Comparison of ENCODE assay signal across 24 cellular contexts in genomic region chr6:146277142-146277541, GRCh38.
A peak's percentile ranks its signal among the peaks of the same experiment; 100 is the strongest.
DNase-seq lines count a peak whose midpoint lies in the region; ATAC-seq, FAIRE-seq and TF ChIP-seq lines count a peak whose summit lies in the region.
"Had no signal": no experiment of that assay in that cellular context is flagged by ENCODE, and none has a peak within 500 bp of the region (broad histone marks: within the 10 kb centered on the region; RNA-seq: fewer than 3 reads in every experiment).

No MANE protein-coding gene starts in this region.

- H3K23ac ChIP-seq in H1 (ENCODE audit: insufficient read length) (no peak overlapping the region), neuronal stem cell (ENCODE audit: low read depth, low read length, poor library complexity) (no peak overlapping the region)

- H3K27me3 ChIP-seq in H1 (replicated peaks in 1 of 4; ENCODE audit: control insufficient read depth in 3 of 4, extremely low read depth in 1 of 4, insufficient read depth in 3 of 4, low read length in 3 of 4) = no peaks in the 10 kb centered on the region
- H3K27me3 ChIP-seq in neuronal stem cell (ENCODE audit: control insufficient read depth in 3 of 3, insufficient read depth in 3 of 3, low read depth in 1 of 3, low read length in 3 of 3) = no peaks in the 10 kb centered on the region
- H3K27me3 ChIP-seq: BLaER1 had no signal

- H4K5ac ChIP-seq in H1 (ENCODE audit: insufficient read length, low read depth, low read length) = no peak overlapping the region

- H3K4me3 ChIP-seq in H1 (ENCODE audit: extremely low read depth in 1 of 4, insufficient read depth in 2 of 4, low read depth in 3 of 4, low read length in 4 of 4) = no peak overlapping the region
- no peak overlapping the region for H3K4me3 ChIP-seq in neuronal stem cell (ENCODE audit: low read length in 2 of 2)
- no peak overlapping the region for H3K4me3 ChIP-seq in kidney (ENCODE audit: low read length in 2 of 2)
- H3K4me3 ChIP-seq: BLaER1, GM12878, GM23248, HAP-1 had no signal

- H3K4me2 ChIP-seq in H1 (ENCODE audit: insufficient read depth in 1 of 2, low read depth in 2 of 2, low read length in 2 of 2) (no peak overlapping the region), neuronal stem cell (ENCODE audit: insufficient read depth, low read length, poor library complexity, severe bottlenecking) (no peak overlapping the region)
- H3K4me2 ChIP-seq: BLaER1 had no signal

- H3K36me3 ChIP-seq in H1 (ENCODE audit: control insufficient read depth in 2 of 4, insufficient read depth in 4 of 4, low read length in 3 of 4) (no peaks in the 10 kb centered on the region), neuronal stem cell (replicated peaks in 1 of 2; ENCODE audit: control insufficient read depth in 2 of 2, insufficient read depth in 2 of 2, low read length in 2 of 2) (no peaks in the 10 kb centered on the region), kidney (ENCODE audit: control insufficient read depth in 1 of 2, insufficient read depth in 2 of 2, low read length in 2 of 2) (no peaks in the 10 kb centered on the region)
- H3K36me3 ChIP-seq: BLaER1, HAP-1 had no signal

- POLR2A ChIA-PET in H1 (lab: Charles Lee; ENCODE audit: partially characterized antibody) = no interaction called here
- POLR2A ChIA-PET in RWPE1 (lab: Yijun Ruan, JAX; ENCODE audit: low non-redundant PET) = no interaction called here

- 78% methylated on average over 2 of the region's 2 CpGs; no CpG with 5 or more reads in 1 of the 2 experiments for WGBS in H1 (ENCODE audit: extremely low coverage in 1 of 2, insufficient coverage in 1 of 2, insufficient read length in 1 of 2, insufficient replicate concordance in 2 of 2, low coverage in 1 of 2, low lambda C conversion rate in 2 of 2, missing lambda C conversion rate in 1 of 2), 2 experiments
- no CpG with 5 or more reads among the region's 2 CpGs for WGBS in neuronal stem cell (ENCODE audit: extremely low coverage in 2 of 2, insufficient read length in 2 of 2, insufficient replicate concordance in 1 of 2), 2 donors

- no peaks in the 10 kb centered on the region for H3K4me1 ChIP-seq in H1 (replicated peaks in 1 of 4; ENCODE audit: control insufficient read depth in 3 of 4, insufficient read depth in 4 of 4, low read length in 3 of 4)
- peaks cover 5 to 19% of the 10 kb centered on the region in 2 donors for H3K4me1 ChIP-seq in neuronal stem cell (ENCODE audit: control insufficient read depth in 2 of 2, insufficient read depth in 1 of 2, low read depth in 1 of 2, low read length in 2 of 2)
- no peaks in the 10 kb centered on the region for H3K4me1 ChIP-seq in kidney (ENCODE audit: control insufficient read depth in 1 of 2, insufficient read depth in 1 of 2, low read depth in 1 of 2, low read length in 2 of 2)
- H3K4me1 ChIP-seq: BLaER1, HAP-1 had no signal

- intact Hi-C loops in kidney (cut with DNase I) = no loop called here

- H3K79me1 ChIP-seq in H1 (ENCODE audit: low read depth, low read length) (no peaks in the 10 kb centered on the region), neuronal stem cell (ENCODE audit: low read depth, low read length) (no peaks in the 10 kb centered on the region)

- FAIRE-seq in H1 (lab: Jason Lieb, UNC) = no peak
- no peak for FAIRE-seq in kidney (lab: Jason Lieb, UNC)
- FAIRE-seq: D721Med, GM12878, GM19239, H54 had no signal

- TF ChIP-seq CTCF in H1 (IDR thresholded peaks at IDR 0.05; ENCODE audit: control extremely low read depth in 1 of 3, insufficient read depth in 1 of 3, low read depth in 1 of 3, low read length in 3 of 3) (no peak), kidney (IDR thresholded peaks at IDR 0.05; ENCODE audit: borderline replicate concordance, extremely low read depth, insufficient read depth) (no peak), RWPE1 (conservative IDR thresholded peaks at IDR 0.05; ENCODE audit: low read depth) (no peak)

- no peaks in the 10 kb centered on the region for H3K23me2 ChIP-seq in H1 (ENCODE audit: low read depth, low read length)

- H3K27ac Mint-ChIP-seq in stimulated activated naive CD8-positive, alpha-beta T cell treated with anti-CD3 and anti-CD28 coated beads, Interleukin-15, amount 100 ng/mL, for 72 hours = no peak overlapping the region
- H3K27ac Mint-ChIP-seq: B cell; CD14-positive monocyte; CD4-positive, alpha-beta T cell; CD8-positive, alpha-beta memory T cell; HFFc6 had no signal

- H3K9ac ChIP-seq in H1 (replicated peaks in 1 of 4; ENCODE audit: extremely low read depth in 1 of 4, low read depth in 3 of 4, low read length in 3 of 4) (no peak overlapping the region), neuronal stem cell (ENCODE audit: low read depth, low read length, poor library complexity) (no peak overlapping the region), kidney (ENCODE audit: low read length in 2 of 2) (no peak overlapping the region)
- H3K9ac ChIP-seq: BLaER1, GM23248 had no signal

- H3K9me3 Mint-ChIP-seq in stimulated activated naive CD8-positive, alpha-beta T cell treated with anti-CD3 and anti-CD28 coated beads, Interleukin-15, amount 100 ng/mL, for 72 hours = no peaks in the 10 kb centered on the region
- H3K9me3 Mint-ChIP-seq: CD14-positive monocyte; CD4-positive, alpha-beta T cell had no signal

- in situ Hi-C loops in SK-MEL-5 (cut with HindIII; ENCODE audit: low pct_unique_long_range_greater_than_20kb, low sequenced_read_pairs) = no loop called here

- H3K18ac ChIP-seq in H1 (ENCODE audit: extremely low read depth, low read length) (no peak overlapping the region), neuronal stem cell (ENCODE audit: low read length) (no peak overlapping the region)

- H3K4me3 Mint-ChIP-seq in stimulated activated naive CD8-positive, alpha-beta T cell treated with anti-CD3 and anti-CD28 coated beads, Interleukin-15, amount 100 ng/mL, for 72 hours = no peak overlapping the region
- H3K4me3 Mint-ChIP-seq: B cell; CD14-positive monocyte; CD4-positive, alpha-beta T cell; CD8-positive, alpha-beta memory T cell; HFFc6 had no signal

- H3K14ac ChIP-seq in H1 (ENCODE audit: insufficient read length) = no peak overlapping the region
- H3K14ac ChIP-seq in neuronal stem cell (ENCODE audit: low read length) = no peak overlapping the region

- no peaks in the 10 kb centered on the region for H3K4me1 Mint-ChIP-seq in stimulated activated naive CD8-positive, alpha-beta T cell treated with anti-CD3 and anti-CD28 coated beads, Interleukin-15, amount 100 ng/mL, for 72 hours
- H3K4me1 Mint-ChIP-seq: B cell; CD14-positive monocyte; CD8-positive, alpha-beta memory T cell had no signal

- TF ChIP-seq RAD21 in H1 (IDR thresholded peaks at IDR 0.05 in 1 of 2, conservative IDR thresholded peaks at IDR 0.05 in 1 of 2; ENCODE audit: low read depth in 2 of 2, low read length in 2 of 2) = no peak

- CTCF ChIA-PET in H1 (lab: Charles Lee; ENCODE audit: partially characterized antibody) = no interaction called here
- CTCF ChIA-PET in RWPE1 (lab: Yijun Ruan, JAX) = no interaction called here

- H2BK5ac ChIP-seq in H1 (ENCODE audit: low read depth, low read length) (no peak overlapping the region), neuronal stem cell (ENCODE audit: low read length) (no peak overlapping the region)

- H3K79me2 ChIP-seq in H1 (ENCODE audit: control insufficient read depth in 1 of 2, insufficient read depth in 2 of 2, low read length in 2 of 2) = no peaks in the 10 kb centered on the region

- no peak overlapping the region for H2BK20ac ChIP-seq in H1 (ENCODE audit: low read length)

- H2BK12ac ChIP-seq in H1 (ENCODE audit: low read depth, low read length) (no peak overlapping the region), neuronal stem cell (ENCODE audit: low read length) (no peak overlapping the region)

- H2BK120ac ChIP-seq in H1 (replicated peaks; ENCODE audit: low read depth, low read length) (no peak overlapping the region), neuronal stem cell (ENCODE audit: low read depth, low read length) (no peak overlapping the region)

- no peaks in the 10 kb centered on the region for H4K20me1 ChIP-seq in H1 (replicated peaks in 1 of 2; ENCODE audit: control insufficient read depth in 1 of 2, insufficient read depth in 2 of 2, low read length in 2 of 2)
- H4K20me1 ChIP-seq: BLaER1 had no signal

- no peak overlapping the region for H4K91ac ChIP-seq in H1 (replicated peaks; ENCODE audit: insufficient read length, low read length)
- H4K91ac ChIP-seq in neuronal stem cell (ENCODE audit: low read depth, low read length, poor library complexity) = no peak overlapping the region

- H2AFZ ChIP-seq in H1 (ENCODE audit: low read length) = peak overlapping the region; percentile 84; the same call in 1 of the 2 replicates
- peak overlapping the region; percentile 59 for H2AFZ ChIP-seq in neuronal stem cell (ENCODE audit: low read length)
- H2AFZ ChIP-seq: GM23248 had no signal

- H4K8ac ChIP-seq in H1 (ENCODE audit: extremely low read depth, insufficient read depth, low read length) (no peak overlapping the region), neuronal stem cell (ENCODE audit: low read depth, low read length) (no peak overlapping the region)

- DNase-seq in SK-MEL-5 (ENCODE audit: low read depth, low spot score) = peak; percentile 19
- no peak for DNase-seq in H1 (ENCODE audit: low read depth in 1 of 2, low spot score in 2 of 2)
- DNase-seq in islet precursor cell = peak; percentile 69
- no peak for DNase-seq in neuronal stem cell (ENCODE audit: low spot score)
- no peak for DNase-seq in NCI-H446 treated with DMSO at 0.1 percent for 48 hours (lab: John Stamatoyannopoulos, UW)
- no peak for DNase-seq in stimulated activated naive CD8-positive, alpha-beta T cell treated with anti-CD3 and anti-CD28 coated beads, Interleukin-15, amount 100 ng/mL, for 72 hours
- no peak for DNase-seq in kidney
- DNase-seq in RWPE1 (ENCODE audit: low spot score) = no peak
- DNase-seq: CD4-positive, alpha-beta T cell; CD8-positive, alpha-beta memory T cell; DMS 273 treated with DMSO at 0.1 percent for 48 hours; DMS79; EL; GDM1; GM23248; HFFc6 had no signal

- H3K4ac ChIP-seq in H1 (replicated peaks; ENCODE audit: insufficient read length, low read depth, low read length) (no peak overlapping the region), neuronal stem cell (ENCODE audit: low read length) (no peak overlapping the region)

- H3K9me3 ChIP-seq in H1 (ENCODE audit: insufficient read depth in 2 of 2, low read depth in 1 of 2, low read length in 1 of 2) (no peaks in the 10 kb centered on the region), neuronal stem cell (replicated peaks in 1 of 2; ENCODE audit: control insufficient read depth in 2 of 2, insufficient read depth in 1 of 2, low read depth in 1 of 2, low read length in 2 of 2) (no peaks in the 10 kb centered on the region), kidney (ENCODE audit: control insufficient read depth in 1 of 2, low read length in 2 of 2) (no peaks in the 10 kb centered on the region)
- H3K9me3 ChIP-seq: BLaER1, HAP-1 had no signal

- H3K56ac ChIP-seq in H1 (replicated peaks; ENCODE audit: insufficient read length, low read depth, low read length) = no peak overlapping the region

- H2AK5ac ChIP-seq in H1 (ENCODE audit: low read depth, low read length) (no peak overlapping the region), neuronal stem cell (ENCODE audit: low read depth, low read length) (no peak overlapping the region)

- no peak overlapping the region for H3K27ac ChIP-seq in H1 (ENCODE audit: low read depth, low read length)
- no peak overlapping the region for H3K27ac ChIP-seq in neuronal stem cell (replicated peaks; ENCODE audit: low read length)
- H3K27ac ChIP-seq in kidney (ENCODE audit: low read depth in 2 of 2, low read length in 2 of 2) = no peak overlapping the region
- H3K27ac ChIP-seq in RWPE1 = no peak overlapping the region
- H3K27ac ChIP-seq: BLaER1, GM23248 had no signal

- no peak for TF ChIP-seq EP300 in H1 (IDR thresholded peaks at IDR 0.05; ENCODE audit: borderline replicate concordance in 1 of 2, low read depth in 2 of 2, low read length in 2 of 2)

- H2BK15ac ChIP-seq in H1 (ENCODE audit: low read length) (no peak overlapping the region), neuronal stem cell (ENCODE audit: low read length) (no peak overlapping the region)

- no peak for TF ChIP-seq POLR2A in H1 (IDR thresholded peaks at IDR 0.05; ENCODE audit: control extremely low read depth in 1 of 2, low read depth in 2 of 2, low read length in 2 of 2)

- no peak for ATAC-seq in stimulated activated naive CD8-positive, alpha-beta T cell treated with anti-CD3 and anti-CD28 coated beads, Interleukin-15, amount 100 ng/mL, for 72 hours
- ATAC-seq: GM12878 had no signal

- no peaks in the 10 kb centered on the region for H3K27me3 Mint-ChIP-seq in stimulated activated naive CD8-positive, alpha-beta T cell treated with anti-CD3 and anti-CD28 coated beads, Interleukin-15, amount 100 ng/mL, for 72 hours
- H3K27me3 Mint-ChIP-seq: B cell; CD8-positive, alpha-beta memory T cell had no signal

Comparison
In these comparisons a context has a peak if more than half of its experiments do, and no peak if none do; other contexts are left out.
1. DNase-seq: peak in SK-MEL-5 (single experiment) and islet precursor cell (single experiment); none in H1 (0 of 2), neuronal stem cell (single experiment), NCI-H446 treated with DMSO at 0.1 percent for 48 hours (single experiment), stimulated activated naive CD8-positive, alpha-beta T cell treated with anti-CD3 and anti-CD28 coated beads, Interleukin-15, amount 100 ng/mL, for 72 hours (0 of 2), kidney (single experiment) and RWPE1 (single experiment).